Comparison of ENCODE assay signal across 9 cellular contexts in the genomic region with DNA sequence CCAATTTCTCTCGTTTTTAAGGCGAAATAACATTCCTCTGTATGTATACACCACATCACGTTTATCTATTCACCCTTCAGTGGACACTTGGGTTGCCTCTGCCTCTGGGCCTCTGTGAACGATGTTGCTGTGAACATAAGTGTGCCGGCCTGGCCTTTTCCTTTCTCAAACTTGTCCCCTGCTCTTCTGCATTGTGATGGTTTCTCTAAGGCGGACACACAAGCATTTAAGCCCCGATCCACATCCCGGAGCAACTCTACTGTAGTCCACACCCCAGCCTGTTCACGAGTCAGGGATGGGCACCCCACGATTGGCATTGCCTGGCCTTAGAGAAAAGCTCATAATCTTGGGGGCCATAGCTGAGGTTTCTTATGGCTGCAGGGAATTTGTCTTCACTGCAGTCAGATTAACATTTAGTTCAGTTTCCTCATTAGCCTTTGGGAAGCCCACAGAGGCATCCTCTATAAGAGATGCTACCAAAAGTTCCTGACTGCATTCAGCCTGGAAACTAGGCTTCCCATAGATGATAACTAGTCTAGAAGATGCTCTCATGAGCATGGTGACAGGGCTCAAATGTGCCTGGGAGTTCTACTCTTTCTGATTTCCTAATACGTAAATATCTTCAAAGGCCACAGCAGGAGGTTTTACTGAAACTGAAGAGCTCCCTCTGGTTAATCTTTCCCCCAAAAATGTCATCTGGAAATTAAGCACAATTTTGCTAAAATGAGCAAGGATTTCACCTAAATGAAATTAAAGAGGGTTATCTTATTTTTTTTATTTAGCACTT. TPM values are rescaled to one million over a fixed set of nuclear protein-coding genes. Genes with fewer than 3 reads are reported as not detected.
A peak's percentile ranks its signal among the peaks of the same experiment; 100 is the strongest.
DNase-seq lines count a peak whose midpoint lies in the region; ATAC-seq and TF ChIP-seq lines count a peak whose summit lies in the region.
"Had no signal": no experiment of that assay in that cellular context is flagged by ENCODE, and none has a peak within 500 bp of the region (broad histone marks: within the 10 kb centered on the region; RNA-seq: fewer than 3 reads in every experiment).

No MANE protein-coding gene starts in this region.

- no peaks in the 10 kb centered on the region for H3K27me3 ChIP-seq in Peyer's patch
- H3K27me3 ChIP-seq in esophagus squamous epithelium: peaks cover 0 to 18% (median 0%) of the 10 kb centered on the region in 4 donors

- no peak for DNase-seq in activated CD4-positive, alpha-beta T cell treated with anti-CD3 and anti-CD28 coated beads for 36 hours
- no peak for DNase-seq in activated CD4-positive, alpha-beta T cell treated with anti-CD3 and anti-CD28 coated beads for 4 hours
- DNase-seq in Peyer's patch (no peak), esophagus squamous epithelium (lab: John Stamatoyannopoulos, UW) (no peak), endothelial cell (ENCODE audit: low spot score) (no peak), erythroblast (lab: John Stamatoyannopoulos, UW) (no peak)
- DNase-seq in stimulated activated effector memory CD8-positive, alpha-beta T cell treated with anti-CD3 and anti-CD28 coated beads, Interleukin-12 subunit alpha, Interleukin-12 subunit beta, amount 100 ng/mL, for 72 hours (ENCODE audit: low spot score in 2 of 2): no peak
- DNase-seq: posterior cingulate gyrus had no signal

- no peaks in the 10 kb centered on the region for H3K9me3 Mint-ChIP-seq in activated CD4-positive, alpha-beta T cell treated with anti-CD3 and anti-CD28 coated beads for 36 hours (ENCODE audit: low read depth)
- no peaks in the 10 kb centered on the region for H3K9me3 Mint-ChIP-seq in stimulated activated effector memory CD8-positive, alpha-beta T cell treated with anti-CD3 and anti-CD28 coated beads, Interleukin-12 subunit alpha, Interleukin-12 subunit beta, amount 100 ng/mL, for 72 hours
- no peaks in the 10 kb centered on the region for H3K9me3 Mint-ChIP-seq in endothelial cell (ENCODE audit: unreplicated experiment)

- ATAC-seq in activated CD4-positive, alpha-beta T cell treated with anti-CD3 and anti-CD28 coated beads for 36 hours: no peak
- no peak for ATAC-seq in stimulated activated effector memory CD8-positive, alpha-beta T cell treated with anti-CD3 and anti-CD28 coated beads, Interleukin-12 subunit alpha, Interleukin-12 subunit beta, amount 100 ng/mL, for 72 hours
- ATAC-seq in HG03521 (IDR thresholded peaks at IDR 0.05; ENCODE audit: unreplicated experiment): no peak

- H3K9me3 ChIP-seq in Peyer's patch: no peaks in the 10 kb centered on the region
- no peaks in the 10 kb centered on the region for H3K9me3 ChIP-seq in esophagus squamous epithelium

- H3K27ac ChIP-seq in Peyer's patch (peak overlapping the region; percentile 79 to 89 (median 86)), esophagus squamous epithelium (peak overlapping the region; percentile 15 to 82 (median 64))

- H3K27me3 Mint-ChIP-seq in activated CD4-positive, alpha-beta T cell treated with anti-CD3 and anti-CD28 coated beads for 36 hours: no peaks in the 10 kb centered on the region
- peaks cover 6% of the 10 kb centered on the region for H3K27me3 Mint-ChIP-seq in endothelial cell (ENCODE audit: unreplicated experiment)

- H3K27ac Mint-ChIP-seq in activated CD4-positive, alpha-beta T cell treated with anti-CD3 and anti-CD28 coated beads for 36 hours: peak overlapping the region; percentile 99
- H3K27ac Mint-ChIP-seq in stimulated activated effector memory CD8-positive, alpha-beta T cell treated with anti-CD3 and anti-CD28 coated beads, Interleukin-12 subunit alpha, Interleukin-12 subunit beta, amount 100 ng/mL, for 72 hours: peak overlapping the region; percentile 98
- H3K27ac Mint-ChIP-seq in endothelial cell (ENCODE audit: unreplicated experiment): no peak overlapping the region

- TF ChIP-seq POLR2A in Peyer's patch (IDR thresholded peaks at IDR 0.05) (no peak), esophagus squamous epithelium (IDR thresholded peaks at IDR 0.05) (no peak), erythroblast (IDR thresholded peaks at IDR 0.05; ENCODE audit: low read length) (no peak)

- H3K4me3 Mint-ChIP-seq in activated CD4-positive, alpha-beta T cell treated with anti-CD3 and anti-CD28 coated beads for 36 hours: peak overlapping the region; percentile 92
- H3K4me3 Mint-ChIP-seq in stimulated activated effector memory CD8-positive, alpha-beta T cell treated with anti-CD3 and anti-CD28 coated beads, Interleukin-12 subunit alpha, Interleukin-12 subunit beta, amount 100 ng/mL, for 72 hours: peak overlapping the region; percentile 93
- H3K4me3 Mint-ChIP-seq in endothelial cell (ENCODE audit: unreplicated experiment): no peak overlapping the region

- H3K4me1 ChIP-seq in Peyer's patch (peaks cover 0 to 24% (median 9%) of the 10 kb centered on the region in 4 donors), esophagus squamous epithelium (peaks cover 0 to 34% (median 11%) of the 10 kb centered on the region in 3 donors)

- TF ChIP-seq CTCF in Peyer's patch (IDR thresholded peaks at IDR 0.05) (no peak), esophagus squamous epithelium (IDR thresholded peaks at IDR 0.05) (no peak), endothelial cell (IDR thresholded peaks at IDR 0.05; ENCODE audit: unreplicated experiment) (no peak)

- H3K36me3 ChIP-seq in Peyer's patch (no peaks in the 10 kb centered on the region), esophagus squamous epithelium (no peaks in the 10 kb centered on the region)

- peaks cover 52% of the 10 kb centered on the region for H3K36me3 Mint-ChIP-seq in activated CD4-positive, alpha-beta T cell treated with anti-CD3 and anti-CD28 coated beads for 36 hours (ENCODE audit: low read depth)
- H3K36me3 Mint-ChIP-seq in stimulated activated effector memory CD8-positive, alpha-beta T cell treated with anti-CD3 and anti-CD28 coated beads, Interleukin-12 subunit alpha, Interleukin-12 subunit beta, amount 100 ng/mL, for 72 hours: peaks cover 66% of the 10 kb centered on the region
- H3K36me3 Mint-ChIP-seq in endothelial cell (ENCODE audit: low read depth, unreplicated experiment): no peaks in the 10 kb centered on the region

- WGBS in esophagus squamous epithelium, 2 donors: 73 to 88% methylated on average over 10 to 11 of the region's 11 CpGs

- intact Hi-C loops in activated CD4-positive, alpha-beta T cell treated with anti-CD3 and anti-CD28 coated beads for 36 hours (cut with DNase I, micrococcal nuclease): loop anchor here (1.0 to 2.0 kb wide), 4 partner anchors 25 to 165 kb away; a partner anchor contains a TSS
- intact Hi-C loops in esophagus squamous epithelium (cut with DNase I): no loop called here

- POLR2A ChIA-PET in activated CD4-positive, alpha-beta T cell treated with anti-CD3 and anti-CD28 coated beads for 36 hours (lab: Charles Lee): interaction anchor here (0.6 to 0.9 kb wide), 2 partner anchors 10 kb away, joined by 6 to 11 read pairs; no protein-coding TSS in a partner anchor

- CTCF ChIA-PET in activated CD4-positive, alpha-beta T cell treated with anti-CD3 and anti-CD28 coated beads for 36 hours (lab: Charles Lee): interaction anchor here (0.8 to 3.4 kb wide), 8 partner anchors 12 to 159 kb away, joined by 3 to 40 read pairs (median 4); no protein-coding TSS in a partner anchor

- H3K4me3 ChIP-seq in Peyer's patch: peak overlapping the region; percentile 33 to 51 (median 42)
- peak overlapping the region in 2 of 4 donors; percentile 36 to 56 for H3K4me3 ChIP-seq in esophagus squamous epithelium

- H3K4me1 Mint-ChIP-seq in activated CD4-positive, alpha-beta T cell treated with anti-CD3 and anti-CD28 coated beads for 36 hours: peaks cover 64% of the 10 kb centered on the region
- H3K4me1 Mint-ChIP-seq in stimulated activated effector memory CD8-positive, alpha-beta T cell treated with anti-CD3 and anti-CD28 coated beads, Interleukin-12 subunit alpha, Interleukin-12 subunit beta, amount 100 ng/mL, for 72 hours: peaks cover 58% of the 10 kb centered on the region
- H3K4me1 Mint-ChIP-seq in endothelial cell (ENCODE audit: unreplicated experiment): peaks cover 37% of the 10 kb centered on the region

RNA-seq across cellular contexts. Expression of a gene that starts 0.8 kb away (rescaled TPM):
- 10 to 100 TPM; 72.2 to 89.9 TPM for total RNA-seq in activated CD4-positive, alpha-beta T cell treated with anti-CD3 and anti-CD28 coated beads for 36 hours
- total RNA-seq in Peyer's patch: 10 to 100 TPM in 3 of 4 donors, 1 to 10 TPM in 1; 7.8 to 32.2 (median 18.5) TPM
- 1 to 10 TPM in 1 of 4 donors, under 1 TPM in 3; 0.04 to 4.3 (median 0.87) TPM for total RNA-seq in esophagus squamous epithelium
- 0.72 TPM for total RNA-seq in endothelial cell (ENCODE audit: unreplicated experiment)
